ENCODE assay signal across 16 cellular contexts in genomic region chr5:83633285-83633684, GRCh38.
DNase-seq lines count a peak whose midpoint lies in the region; ATAC-seq, FAIRE-seq and TF ChIP-seq lines count a peak whose summit lies in the region.
"Had no signal": no experiment of that assay in that cellular context is flagged by ENCODE, and none has a peak within 500 bp of the region (broad histone marks: within the 10 kb centered on the region; RNA-seq: fewer than 3 reads in every experiment).

No MANE protein-coding gene starts in this region.

- peaks cover 33% of the 10 kb centered on the region for H3K4me1 Mint-ChIP-seq in neural progenitor cell
- H3K4me1 Mint-ChIP-seq in activated CD4-positive, alpha-beta memory T cell treated with anti-CD3 and anti-CD28 coated beads for 36 hours (ENCODE audit: low read depth), result no peaks in the 10 kb centered on the region
- no peaks in the 10 kb centered on the region for H3K4me1 Mint-ChIP-seq in stimulated activated naive B cell treated with anti-CD40 and anti-IgM and Interleukin-4, amounts not matched to agents 10 μg/mL and 1 μg/mL and 100 μg/mL, for 72 hours

- no peaks in the 10 kb centered on the region for H3K9me3 ChIP-seq in A549
- no peaks in the 10 kb centered on the region for H3K9me3 ChIP-seq in IMR-90 (ENCODE audit: control insufficient read depth, insufficient read depth, low read length)
- no peaks in the 10 kb centered on the region for H3K9me3 ChIP-seq in hepatocyte (ENCODE audit: low read depth)
- no peaks in the 10 kb centered on the region for H3K9me3 ChIP-seq in neural progenitor cell (ENCODE audit: low read depth)
- no peaks in the 10 kb centered on the region for H3K9me3 ChIP-seq in OCI-LY7 (ENCODE audit: low read length)
- H3K9me3 ChIP-seq: BE2C had no signal

- H4K91ac ChIP-seq in IMR-90 (ENCODE audit: insufficient read depth, low read depth, low read length), result no peak overlapping the region

- H2BK15ac ChIP-seq in IMR-90 (ENCODE audit: low read depth, low read length), result no peak overlapping the region

- H3K9me3 Mint-ChIP-seq in neural progenitor cell, result no peaks in the 10 kb centered on the region
- no peaks in the 10 kb centered on the region for H3K9me3 Mint-ChIP-seq in activated CD4-positive, alpha-beta memory T cell treated with anti-CD3 and anti-CD28 coated beads for 36 hours
- H3K9me3 Mint-ChIP-seq in stimulated activated naive B cell treated with anti-CD40 and anti-IgM and Interleukin-4, amounts not matched to agents 10 μg/mL and 1 μg/mL and 100 μg/mL, for 72 hours, result no peaks in the 10 kb centered on the region

- no peak for FAIRE-seq in A549 (lab: Jason Lieb, UNC)
- FAIRE-seq: GM12878 had no signal

- no peaks in the 10 kb centered on the region for H3K27me3 Mint-ChIP-seq in neural progenitor cell (ENCODE audit: insufficient read depth, low read depth)
- H3K27me3 Mint-ChIP-seq in activated CD4-positive, alpha-beta memory T cell treated with anti-CD3 and anti-CD28 coated beads for 36 hours, result no peaks in the 10 kb centered on the region
- H3K27me3 Mint-ChIP-seq in stimulated activated naive B cell treated with anti-CD40 and anti-IgM and Interleukin-4, amounts not matched to agents 10 μg/mL and 1 μg/mL and 100 μg/mL, for 72 hours, result no peaks in the 10 kb centered on the region

- no peak overlapping the region for H3K27ac Mint-ChIP-seq in neural progenitor cell
- no peak overlapping the region for H3K27ac Mint-ChIP-seq in activated CD4-positive, alpha-beta memory T cell treated with anti-CD3 and anti-CD28 coated beads for 36 hours
- no peak overlapping the region for H3K27ac Mint-ChIP-seq in stimulated activated naive B cell treated with anti-CD40 and anti-IgM and Interleukin-4, amounts not matched to agents 10 μg/mL and 1 μg/mL and 100 μg/mL, for 72 hours

- no peak overlapping the region for H2BK5ac ChIP-seq in IMR-90 (ENCODE audit: low read depth, low read length, poor library complexity, severe bottlenecking)

- no peaks in the 10 kb centered on the region for H4K20me1 ChIP-seq in IMR-90 (ENCODE audit: insufficient read depth, low read length)
- H4K20me1 ChIP-seq in hepatocyte (ENCODE audit: insufficient read depth, poor library complexity, severe bottlenecking), result no peaks in the 10 kb centered on the region
- no peaks in the 10 kb centered on the region for H4K20me1 ChIP-seq in neural progenitor cell (ENCODE audit: low read depth)
- H4K20me1 ChIP-seq in OCI-LY7 (ENCODE audit: insufficient read depth, low read length), result no peaks in the 10 kb centered on the region

- no peaks in the 10 kb centered on the region for H3F3A ChIP-seq in neural progenitor cell (ENCODE audit: low read depth)

- no peak overlapping the region for H3K18ac ChIP-seq in IMR-90 (ENCODE audit: low read depth, low read length)

- H3K4me3 ChIP-seq in A549 (no peak overlapping the region), IMR-90 (ENCODE audit: insufficient read depth, low read depth, low read length) (no peak overlapping the region), hepatocyte (no peak overlapping the region), neural progenitor cell (no peak overlapping the region), OCI-LY7 (ENCODE audit: low read depth, low read length, poor library complexity, severe bottlenecking) (no peak overlapping the region)
- H3K4me3 ChIP-seq: GM12878 had no signal

- TF ChIP-seq CTCF in A549 (IDR thresholded peaks at IDR 0.05) (no peak), IMR-90 (conservative IDR thresholded peaks at IDR 0.05; ENCODE audit: low read depth, low read length) (no peak), hepatocyte (IDR thresholded peaks at IDR 0.05; ENCODE audit: poor library complexity) (no peak), neural progenitor cell (IDR thresholded peaks at IDR 0.05) (no peak), OCI-LY7 (conservative IDR thresholded peaks at IDR 0.05; ENCODE audit: low read length) (no peak)

- H3K9me2 ChIP-seq in hepatocyte (replicated peaks; ENCODE audit: insufficient read depth) (no peaks in the 10 kb centered on the region), OCI-LY7 (ENCODE audit: insufficient read depth, low read length) (no peaks in the 10 kb centered on the region)

- H3K4me2 ChIP-seq in A549 (peak overlapping the region; percentile 32), IMR-90 (ENCODE audit: low read depth, low read length) (no peak overlapping the region), hepatocyte (no peak overlapping the region), neural progenitor cell (no peak overlapping the region), OCI-LY7 (ENCODE audit: low read length) (no peak overlapping the region)

- TF ChIP-seq POLR2A in A549 (IDR thresholded peaks at IDR 0.05; ENCODE audit: low read length), result no peak
- TF ChIP-seq POLR2A in IMR-90 (IDR thresholded peaks at IDR 0.05; ENCODE audit: low read depth, low read length), result no peak

- H2AFZ ChIP-seq in IMR-90 (replicated peaks; ENCODE audit: low read length, poor library complexity) (no peak overlapping the region), hepatocyte (no peak overlapping the region), neural progenitor cell (replicated peaks) (peak overlapping the region; percentile 33), OCI-LY7 (ENCODE audit: low read length) (no peak overlapping the region)

- peak overlapping the region; percentile 61 for H3K4ac ChIP-seq in IMR-90 (ENCODE audit: low read depth, low read length)

- H3K36me3 ChIP-seq in IMR-90 (ENCODE audit: control insufficient read depth, insufficient read depth, low read length) (no peaks in the 10 kb centered on the region), hepatocyte (replicated peaks; ENCODE audit: insufficient read depth, low read depth) (no peaks in the 10 kb centered on the region), neural progenitor cell (no peaks in the 10 kb centered on the region), OCI-LY7 (ENCODE audit: insufficient read depth, low read length) (no peaks in the 10 kb centered on the region)
- H3K36me3 ChIP-seq: BE2C had no signal

- peak overlapping the region; percentile 6 for H2AK5ac ChIP-seq in IMR-90 (ENCODE audit: low read depth, low read length)

- ATAC-seq in A549 (no peak), IMR-90 (ENCODE audit: low read depth) (no peak; the same call in 1 of the 2 replicates)
- no peak for ATAC-seq in stimulated activated naive B cell treated with anti-CD40 and anti-IgM and Interleukin-4, amounts not matched to agents 10 μg/mL and 1 μg/mL and 100 μg/mL, for 72 hours (replicated peaks)
- ATAC-seq: GM12878 had no signal

- H3K14ac ChIP-seq in IMR-90 (replicated peaks; ENCODE audit: low read depth, low read length), result peak overlapping the region; percentile 50; the same call in 1 of the 2 replicates

- H2BK20ac ChIP-seq in IMR-90 (ENCODE audit: low read depth, low read length), result peak overlapping the region; percentile 43; the same call in 1 of the 2 replicates

- H4K8ac ChIP-seq in IMR-90 (ENCODE audit: low read depth in 2 of 2, low read length in 2 of 2), result no peak overlapping the region

- no peaks in the 10 kb centered on the region for H3K79me1 ChIP-seq in IMR-90 (ENCODE audit: low read depth in 1 of 2, low read length in 2 of 2)

- DNase-seq in A549 (ENCODE audit: low read depth in 1 of 2, low spot score in 1 of 2) (no peak), IMR-90 (no peak), hepatocyte (ENCODE audit: low spot score) (no peak), neural progenitor cell (ENCODE audit: low spot score) (no peak), OCI-LY7 (ENCODE audit: low spot score) (no peak)
- DNase-seq in activated CD4-positive, alpha-beta memory T cell treated with anti-CD3 and anti-CD28 coated beads for 36 hours, result no peak
- no peak for DNase-seq in stimulated activated naive B cell treated with anti-CD40 and anti-IgM and Interleukin-4, amounts not matched to agents 10 μg/mL and 1 μg/mL and 100 μg/mL, for 72 hours
- DNase-seq: BE2C, DMS79, Karpas-422, NCI-H1694, NCI-H446 treated with DMSO at 0.1 percent for 48 hours, NCI-H526 treated with DMSO at 0.1 percent for 48 hours, SIG-M5 had no signal

- no peaks in the 10 kb centered on the region for H3K36me3 Mint-ChIP-seq in neural progenitor cell
- no peaks in the 10 kb centered on the region for H3K36me3 Mint-ChIP-seq in activated CD4-positive, alpha-beta memory T cell treated with anti-CD3 and anti-CD28 coated beads for 36 hours
- no peaks in the 10 kb centered on the region for H3K36me3 Mint-ChIP-seq in stimulated activated naive B cell treated with anti-CD40 and anti-IgM and Interleukin-4, amounts not matched to agents 10 μg/mL and 1 μg/mL and 100 μg/mL, for 72 hours

- no peak overlapping the region for H3K4me3 Mint-ChIP-seq in neural progenitor cell
- H3K4me3 Mint-ChIP-seq in activated CD4-positive, alpha-beta memory T cell treated with anti-CD3 and anti-CD28 coated beads for 36 hours, result no peak overlapping the region
- H3K4me3 Mint-ChIP-seq in stimulated activated naive B cell treated with anti-CD40 and anti-IgM and Interleukin-4, amounts not matched to agents 10 μg/mL and 1 μg/mL and 100 μg/mL, for 72 hours, result no peak overlapping the region

- no peak overlapping the region for H3K56ac ChIP-seq in IMR-90 (ENCODE audit: extremely low read depth, insufficient read depth, low read length)

- WGBS in A549 (ENCODE audit: missing lambda C conversion rate), result 88% methylated on average over 2 of the region's 2 CpGs
- WGBS in IMR-90 (ENCODE audit: extremely low coverage in 2 of 2, insufficient read length in 1 of 2), 2 experiments, result no CpG with 5 or more reads among the region's 2 CpGs
- 84% methylated on average over 2 of the region's 2 CpGs for WGBS in hepatocyte (ENCODE audit: low lambda C conversion rate, missing lambda C conversion rate)

- H2AK9ac ChIP-seq in IMR-90 (replicated peaks; ENCODE audit: low read depth, low read length, poor library complexity), result no peak overlapping the region

- dilution Hi-C loops in IMR-90 (cut with HindIII; ENCODE audit: low sequenced_read_pairs, unreplicated experiment), result no loop called here

- no peaks in the 10 kb centered on the region for H3K79me2 ChIP-seq in hepatocyte
- no peaks in the 10 kb centered on the region for H3K79me2 ChIP-seq in neural progenitor cell (ENCODE audit: low read depth)
- no peaks in the 10 kb centered on the region for H3K79me2 ChIP-seq in OCI-LY7 (ENCODE audit: insufficient read depth, low read depth, low read length)

- TF ChIP-seq EP300 in A549 (IDR thresholded peaks at IDR 0.05), result no peak

- in situ Hi-C loops in IMR-90 (cut with MboI; ENCODE audit: low sequenced_read_pairs), result no loop called here

- H4K5ac ChIP-seq in IMR-90 (ENCODE audit: low read depth, low read length), result no peak overlapping the region

- H3K4me1 ChIP-seq in A549 (peaks cover 9% of the 10 kb centered on the region; the same call in 1 of the 3 replicates), IMR-90 (ENCODE audit: control insufficient read depth, insufficient read depth, low read length) (peaks cover 2% of the 10 kb centered on the region), hepatocyte (ENCODE audit: insufficient read depth) (peaks cover 3% of the 10 kb centered on the region), neural progenitor cell (peaks cover 23% of the 10 kb centered on the region), OCI-LY7 (ENCODE audit: insufficient read depth, low read length, poor library complexity, severe bottlenecking) (no peaks in the 10 kb centered on the region)
- H3K4me1 ChIP-seq: BE2C had no signal

- POLR2A ChIA-PET in A549 (lab: Yijun Ruan, JAX) (no interaction called here), IMR-90 (lab: Charles Lee; ENCODE audit: unreplicated experiment) (no interaction called here), OCI-LY7 (lab: Charles Lee) (no interaction called here)
- POLR2A ChIA-PET in activated CD4-positive, alpha-beta memory T cell treated with anti-CD3 and anti-CD28 coated beads for 36 hours (lab: Charles Lee), result no interaction called here

- H3K27ac ChIP-seq in A549 (no peak overlapping the region), IMR-90 (ENCODE audit: insufficient read depth, low read length) (no peak overlapping the region), hepatocyte (peak overlapping the region; percentile 5), neural progenitor cell (no peak overlapping the region), OCI-LY7 (ENCODE audit: low read depth, low read length, poor library complexity, severe bottlenecking) (no peak overlapping the region)
- H3K27ac ChIP-seq: RWPE1 had no signal

- H3K9ac ChIP-seq in IMR-90 (ENCODE audit: low read depth, low read length), result no peak overlapping the region
- no peak overlapping the region for H3K9ac ChIP-seq in neural progenitor cell

- TF ChIP-seq RAD21 in A549 (conservative IDR thresholded peaks at IDR 0.05 in 1 of 2, IDR thresholded peaks at IDR 0.05 in 1 of 2), result no peak
- TF ChIP-seq RAD21 in IMR-90 (IDR thresholded peaks at IDR 0.05; ENCODE audit: low read length), result no peak

- CTCF ChIA-PET in A549 (lab: Yijun Ruan, JAX), result no interaction called here
- CTCF ChIA-PET in IMR-90 (lab: Yijun Ruan, JAX), result interaction anchor here (1.0 to 1.3 kb wide), 3 partner anchors 9 to 25 kb away, joined by 3 to 5 read pairs (median 3); no protein-coding TSS in a partner anchor
- CTCF ChIA-PET in activated CD4-positive, alpha-beta memory T cell treated with anti-CD3 and anti-CD28 coated beads for 36 hours (lab: Charles Lee), result no interaction called here
- CTCF ChIA-PET in OCI-LY7 (lab: Charles Lee; ENCODE audit: unreplicated experiment), result no interaction called here

- 0 out of 2 replicates have a peak overlapping the region, but pooled peaks have one; percentile 4 for H3K23ac ChIP-seq in IMR-90 (ENCODE audit: low read depth, low read length)

- no peaks in the 10 kb centered on the region for H3K9me1 ChIP-seq in IMR-90 (ENCODE audit: insufficient read depth, low read length)

- H3K27me3 ChIP-seq in IMR-90 (ENCODE audit: control insufficient read depth, insufficient read depth, low read length) (peaks cover 5% of the 10 kb centered on the region), hepatocyte (no peaks in the 10 kb centered on the region), neural progenitor cell (no peaks in the 10 kb centered on the region)
- H3K27me3 ChIP-seq: BE2C had no signal

- peak overlapping the region; percentile 21; the same call in 1 of the 2 replicates for H2BK120ac ChIP-seq in IMR-90 (ENCODE audit: low read depth, low read length)

- BruUV-seq in IMR-90 (replicated peaks; lab: Mats Ljungman, UMichigan) (no TSS peak), OCI-LY7 (replicated peaks; lab: Mats Ljungman, UMichigan) (no TSS peak)

- intact Hi-C loops in IMR-90 (cut with micrococcal nuclease), result no loop called here
- intact Hi-C loops in activated CD4-positive, alpha-beta memory T cell treated with anti-CD3 and anti-CD28 coated beads for 36 hours (cut with micrococcal nuclease), result no loop called here
- intact Hi-C loops in OCI-LY7 (cut with micrococcal nuclease; ENCODE audit: unreplicated experiment), result no loop called here
